ENCODE assay signal across 8 cellular contexts in genomic region chr13:31846182-31846938, GRCh38.
DNase-seq lines count a peak whose midpoint lies in the region; ATAC-seq, FAIRE-seq and TF ChIP-seq lines count a peak whose summit lies in the region.

No MANE protein-coding gene starts in this region.

- H3K27me3 ChIP-seq in H1 (replicated peaks in 1 of 4; ENCODE audit: control insufficient read depth in 3 of 4, extremely low read depth in 1 of 4, insufficient read depth in 3 of 4, low read length in 3 of 4): peaks cover 0 to 20% (median 14%) of the 10 kb centered on the region in 4 experiments; a peak in 6 of 7 replicates
- peaks cover 33 to 37% of the 10 kb centered on the region in 2 experiments for H3K27me3 ChIP-seq in mesenchymal stem cell (ENCODE audit: control insufficient read depth in 1 of 2, insufficient read depth in 1 of 2, low read length in 2 of 2)

- DNase-seq in CD14-positive monocyte (ENCODE audit: low spot score) (peak; percentile 72), NCI-H774 (lab: John Stamatoyannopoulos, UW) (peak; percentile 67), H1 (ENCODE audit: low read depth in 1 of 2, low spot score in 2 of 2) (peak; percentile 58 to 94), mesenchymal stem cell (peak; percentile 87)
- DNase-seq in activated CD8-positive, alpha-beta T cell treated with anti-CD3 and anti-CD28 coated beads, Interleukin-2, amount 10 ng/mL, durations not matched to agents 7 days and 5 days: peak; percentile 76
- DNase-seq in stimulated activated CD4-positive, alpha-beta T cell treated with anti-CD3 and anti-CD28 coated beads, TNF-alpha, amount 100 ng/mL, for 48 hours (ENCODE audit: low read depth in 3 of 3): peak; percentile 23 to 61 (median 42)

- WGBS in H1 (ENCODE audit: extremely low coverage in 1 of 2, insufficient coverage in 1 of 2, insufficient read length in 1 of 2, insufficient replicate concordance in 2 of 2, low coverage in 1 of 2, low lambda C conversion rate in 2 of 2, missing lambda C conversion rate in 1 of 2), 2 experiments: 3% methylated on average over 14 of the region's 74 CpGs; no CpG with 5 or more reads in 1 of the 2 experiments
- under 1% methylated on average over 46 of the region's 74 CpGs for WGBS in mesenchymal stem cell

- TF ChIP-seq EP300 in H1 (IDR thresholded peaks at IDR 0.05; ENCODE audit: borderline replicate concordance in 1 of 2, low read depth in 2 of 2, low read length in 2 of 2): no peak

- H3K56ac ChIP-seq in H1 (replicated peaks; ENCODE audit: insufficient read length, low read depth, low read length): no peak overlapping the region

- H3K4me1 ChIP-seq in H1 (replicated peaks in 1 of 4; ENCODE audit: control insufficient read depth in 3 of 4, insufficient read depth in 4 of 4, low read length in 3 of 4) (peaks cover 0 to 3% (median 1%) of the 10 kb centered on the region in 4 experiments; a peak in 1 of 7 replicates), mesenchymal stem cell (ENCODE audit: control insufficient read depth, insufficient read depth, low read depth, low read length) (peaks cover 3% of the 10 kb centered on the region)

- FAIRE-seq in H1 (lab: Jason Lieb, UNC): no peak

- H2AK5ac ChIP-seq in H1 (ENCODE audit: low read depth, low read length) (no peak overlapping the region), mesenchymal stem cell (ENCODE audit: low read length, severe bottlenecking) (no peak overlapping the region)

- H4K91ac ChIP-seq in H1 (replicated peaks; ENCODE audit: insufficient read length, low read length) (no peak overlapping the region), mesenchymal stem cell (ENCODE audit: low read length) (no peak overlapping the region)

- H3K23me2 ChIP-seq in H1 (ENCODE audit: low read depth, low read length): peaks cover 3% of the 10 kb centered on the region; the same call in 1 of the 2 replicates

- H4K20me1 ChIP-seq in H1 (replicated peaks in 1 of 2; ENCODE audit: control insufficient read depth in 1 of 2, insufficient read depth in 2 of 2, low read length in 2 of 2): no peaks in the 10 kb centered on the region

- H4K5ac ChIP-seq in H1 (ENCODE audit: insufficient read length, low read depth, low read length): no peak overlapping the region

- CTCF ChIA-PET in activated CD8-positive, alpha-beta T cell treated with anti-CD3 and anti-CD28 coated beads, Interleukin-2, amount 10 ng/mL, durations not matched to agents 7 days and 5 days (lab: Charles Lee): no interaction called here
- CTCF ChIA-PET in H1 (lab: Charles Lee; ENCODE audit: partially characterized antibody): interaction anchor here (0.8 kb wide), 1 partner anchor 469 kb away, joined by 3 read pairs; the partner anchor contains the start of genes BRCA2 and ZAR1L

- intact Hi-C loops in CD14-positive monocyte (cut with micrococcal nuclease): no loop called here

- H2AFZ ChIP-seq in H1 (ENCODE audit: low read length) (peak overlapping the region; percentile 84; the same call in 1 of the 2 replicates), mesenchymal stem cell (ENCODE audit: low read depth, low read length) (peak overlapping the region; percentile 72)

- H3K27ac Mint-ChIP-seq in CD14-positive monocyte: peak overlapping the region; percentile 15 to 89 (median 83)
- H3K27ac Mint-ChIP-seq in activated CD8-positive, alpha-beta T cell treated with anti-CD3 and anti-CD28 coated beads, Interleukin-2, amount 10 ng/mL, durations not matched to agents 7 days and 5 days: no peak overlapping the region

- H2BK120ac ChIP-seq in H1 (replicated peaks; ENCODE audit: low read depth, low read length) (no peak overlapping the region), mesenchymal stem cell (ENCODE audit: low read depth, low read length) (no peak overlapping the region)

- peaks cover 3 to 13% (median 4%) of the 10 kb centered on the region in 3 donors for H3K27me3 Mint-ChIP-seq in CD14-positive monocyte (ENCODE audit: low read depth in 3 of 3)
- peaks cover 42% of the 10 kb centered on the region for H3K27me3 Mint-ChIP-seq in activated CD8-positive, alpha-beta T cell treated with anti-CD3 and anti-CD28 coated beads, Interleukin-2, amount 10 ng/mL, durations not matched to agents 7 days and 5 days (ENCODE audit: low read depth)

- H2BK15ac ChIP-seq in H1 (ENCODE audit: low read length): no peak overlapping the region
- no peak overlapping the region for H2BK15ac ChIP-seq in mesenchymal stem cell (ENCODE audit: low read depth, poor library complexity, severe bottlenecking)

- H3K36me3 Mint-ChIP-seq in CD14-positive monocyte: peaks cover 9% of the 10 kb centered on the region in 2 donors
- H3K36me3 Mint-ChIP-seq in activated CD8-positive, alpha-beta T cell treated with anti-CD3 and anti-CD28 coated beads, Interleukin-2, amount 10 ng/mL, durations not matched to agents 7 days and 5 days (ENCODE audit: low read depth): no peaks in the 10 kb centered on the region

- no peaks in the 10 kb centered on the region; the same call in 1 of the 2 replicates for H3K79me1 ChIP-seq in H1 (ENCODE audit: low read depth, low read length)
- H3K79me1 ChIP-seq in mesenchymal stem cell (replicated peaks; ENCODE audit: low read length, poor library complexity, severe bottlenecking): no peaks in the 10 kb centered on the region

- H3K18ac ChIP-seq in H1 (ENCODE audit: extremely low read depth, low read length) (no peak overlapping the region), mesenchymal stem cell (ENCODE audit: low read depth in 1 of 2, low read length in 2 of 2) (peak overlapping the region in 1 of 2 experiments; percentile 42)

- H3K27ac ChIP-seq in H1 (ENCODE audit: low read depth, low read length) (no peak overlapping the region), mesenchymal stem cell (ENCODE audit: low read length, poor library complexity, severe bottlenecking) (no peak overlapping the region)

- H4K8ac ChIP-seq in H1 (ENCODE audit: extremely low read depth, insufficient read depth, low read length) (no peak overlapping the region; the same call in none of the 2 replicates), mesenchymal stem cell (ENCODE audit: low read length) (no peak overlapping the region)

- ATAC-seq in GM19438 (IDR thresholded peaks at IDR 0.05; ENCODE audit: low read depth, unreplicated experiment) (peak; percentile 99), HG03521 (IDR thresholded peaks at IDR 0.05; ENCODE audit: unreplicated experiment) (peak; percentile 96)
- peak; percentile 99 for ATAC-seq in activated CD8-positive, alpha-beta T cell treated with anti-CD3 and anti-CD28 coated beads, Interleukin-2, amount 10 ng/mL, durations not matched to agents 7 days and 5 days

- TF ChIP-seq CTCF in CD14-positive monocyte (IDR thresholded peaks at IDR 0.05): no peak
- TF ChIP-seq CTCF in H1 (IDR thresholded peaks at IDR 0.05; ENCODE audit: control extremely low read depth in 1 of 3, insufficient read depth in 1 of 3, low read depth in 1 of 3, low read length in 3 of 3): no peak

- POLR2A ChIA-PET in activated CD8-positive, alpha-beta T cell treated with anti-CD3 and anti-CD28 coated beads, Interleukin-2, amount 10 ng/mL, durations not matched to agents 7 days and 5 days (lab: Charles Lee): interaction anchor here (0.6 kb wide), 1 partner anchor 517 kb away, joined by 3 read pairs; no protein-coding TSS in a partner anchor
- POLR2A ChIA-PET in H1 (lab: Charles Lee; ENCODE audit: partially characterized antibody): no interaction called here

- 0 out of 3 replicates have a peak, but pooled peaks of 1 of the 2 experiments have one; percentile 20 for TF ChIP-seq POLR2A in H1 (IDR thresholded peaks at IDR 0.05; ENCODE audit: control extremely low read depth in 1 of 2, low read depth in 2 of 2, low read length in 2 of 2)

- no peak overlapping the region for H2BK20ac ChIP-seq in H1 (ENCODE audit: low read length)

- H3K4me3 Mint-ChIP-seq in CD14-positive monocyte: peak overlapping the region; percentile 85 to 94
- peak overlapping the region; percentile 75 for H3K4me3 Mint-ChIP-seq in activated CD8-positive, alpha-beta T cell treated with anti-CD3 and anti-CD28 coated beads, Interleukin-2, amount 10 ng/mL, durations not matched to agents 7 days and 5 days

- H3K79me2 ChIP-seq in H1 (ENCODE audit: control insufficient read depth in 1 of 2, insufficient read depth in 2 of 2, low read length in 2 of 2): no peaks in the 10 kb centered on the region

- H3K9ac ChIP-seq in H1 (replicated peaks in 1 of 4; ENCODE audit: extremely low read depth in 1 of 4, low read depth in 3 of 4, low read length in 3 of 4) (peak overlapping the region in 1 of 4 experiments; percentile 58; a peak in 1 of 7 replicates), mesenchymal stem cell (ENCODE audit: low read length) (peak overlapping the region; percentile 75)

- H3K23ac ChIP-seq in H1 (ENCODE audit: insufficient read length) (no peak overlapping the region), mesenchymal stem cell (ENCODE audit: low read length in 2 of 2) (no peak overlapping the region)

- H3K4me2 ChIP-seq in H1 (ENCODE audit: insufficient read depth in 1 of 2, low read depth in 2 of 2, low read length in 2 of 2) (peak overlapping the region; percentile 52 to 95), mesenchymal stem cell (ENCODE audit: low read length, poor library complexity, severe bottlenecking) (peak overlapping the region; percentile 97)

- peaks cover 51% of the 10 kb centered on the region for H3K4me1 Mint-ChIP-seq in CD14-positive monocyte
- H3K4me1 Mint-ChIP-seq in activated CD8-positive, alpha-beta T cell treated with anti-CD3 and anti-CD28 coated beads, Interleukin-2, amount 10 ng/mL, durations not matched to agents 7 days and 5 days (ENCODE audit: low read depth): peaks cover 13% of the 10 kb centered on the region

- H3K14ac ChIP-seq in H1 (ENCODE audit: insufficient read length) (no peak overlapping the region), mesenchymal stem cell (ENCODE audit: low read length in 2 of 2) (no peak overlapping the region)

- H2BK12ac ChIP-seq in H1 (ENCODE audit: low read depth, low read length) (no peak overlapping the region), mesenchymal stem cell (ENCODE audit: low read length in 2 of 2) (no peak overlapping the region)

- H3K36me3 ChIP-seq in H1 (ENCODE audit: control insufficient read depth in 2 of 4, insufficient read depth in 4 of 4, low read length in 3 of 4) (no peaks in the 10 kb centered on the region), mesenchymal stem cell (ENCODE audit: control insufficient read depth in 1 of 2, insufficient read depth in 2 of 2, low read depth in 1 of 2, low read length in 2 of 2) (no peaks in the 10 kb centered on the region)

- H3K9me3 ChIP-seq in H1 (ENCODE audit: insufficient read depth in 2 of 2, low read depth in 1 of 2, low read length in 1 of 2): no peaks in the 10 kb centered on the region
- no peaks in the 10 kb centered on the region for H3K9me3 ChIP-seq in mesenchymal stem cell (ENCODE audit: control insufficient read depth, low read length)

- H3K4ac ChIP-seq in H1 (replicated peaks; ENCODE audit: insufficient read length, low read depth, low read length) (no peak overlapping the region), mesenchymal stem cell (ENCODE audit: low read depth in 1 of 2, low read length in 2 of 2) (no peak overlapping the region)

- H2BK5ac ChIP-seq in H1 (ENCODE audit: low read depth, low read length) (no peak overlapping the region), mesenchymal stem cell (ENCODE audit: low read depth, low read length, poor library complexity, severe bottlenecking) (no peak overlapping the region)

- TF ChIP-seq RAD21 in H1 (IDR thresholded peaks at IDR 0.05 in 1 of 2, conservative IDR thresholded peaks at IDR 0.05 in 1 of 2; ENCODE audit: low read depth in 2 of 2, low read length in 2 of 2): no peak

- peak overlapping the region; percentile 54 to 73 (median 58) for H3K4me3 ChIP-seq in H1 (ENCODE audit: extremely low read depth in 1 of 4, insufficient read depth in 2 of 4, low read depth in 3 of 4, low read length in 4 of 4)
- H3K4me3 ChIP-seq in mesenchymal stem cell (ENCODE audit: insufficient read depth in 1 of 2, low read depth in 1 of 2, low read length in 2 of 2): peak overlapping the region; percentile 84 to 85

- H3K9me3 Mint-ChIP-seq in CD14-positive monocyte: peaks cover 0 to 2% (median 0%) of the 10 kb centered on the region in 7 donors
- no peaks in the 10 kb centered on the region for H3K9me3 Mint-ChIP-seq in activated CD8-positive, alpha-beta T cell treated with anti-CD3 and anti-CD28 coated beads, Interleukin-2, amount 10 ng/mL, durations not matched to agents 7 days and 5 days (ENCODE audit: insufficient read depth)
